ENCODE assay signal across 8 cellular contexts in the genomic region with DNA sequence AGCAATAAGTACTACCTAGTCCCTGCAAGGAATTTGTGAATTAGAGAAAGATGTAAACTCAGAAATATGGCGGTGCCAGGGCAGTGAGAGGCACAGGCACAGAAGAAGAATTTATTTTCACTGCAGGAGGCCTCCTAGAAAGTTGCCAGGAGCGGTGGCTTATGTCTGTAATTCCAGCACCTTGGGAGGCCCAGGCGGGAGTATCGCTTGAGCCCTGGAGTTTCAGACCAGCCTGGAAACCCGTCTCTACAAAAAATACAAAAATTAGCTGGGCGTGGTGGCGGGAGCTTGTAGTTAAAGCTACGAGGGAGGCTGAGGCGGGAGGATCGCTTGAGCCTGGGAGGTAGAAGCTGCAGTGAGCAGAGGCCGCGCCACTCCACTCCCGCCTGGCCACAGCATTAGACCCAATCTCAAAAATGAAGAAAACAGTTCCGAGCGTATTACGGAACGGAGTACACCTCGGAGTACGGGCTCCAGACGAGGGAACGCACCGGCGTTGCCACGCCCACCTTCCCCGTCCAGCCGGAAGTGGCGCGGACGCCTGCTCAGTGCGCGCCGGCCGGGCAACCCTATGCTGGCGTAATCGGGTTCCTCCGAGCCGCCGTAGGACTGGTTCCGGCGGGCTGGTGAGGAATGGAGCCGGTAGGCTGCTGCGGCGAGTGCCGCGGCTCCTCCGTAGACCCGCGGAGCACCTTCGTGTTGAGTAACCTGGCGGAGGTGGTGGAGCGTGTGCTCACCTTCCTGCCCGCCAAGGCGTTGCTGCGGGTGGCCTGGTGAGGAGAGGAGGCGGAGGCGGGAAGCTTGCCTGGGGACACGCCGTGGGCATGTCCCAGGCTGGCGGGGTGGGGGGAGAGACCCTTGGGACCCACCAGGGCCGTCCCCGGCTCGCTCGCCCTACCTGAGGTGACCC. TPM values are rescaled to one million over a fixed set of nuclear protein-coding genes. Genes with fewer than 3 reads are reported as not detected.
DNase-seq lines count a peak whose midpoint lies in the region; ATAC-seq and TF ChIP-seq lines count a peak whose summit lies in the region.

FBXO22 (plus strand) TSS at position 548 of the 910 bp plus-strand sequence; CDS start at position 634, 86 bp downstream.

- peak within 1 kb of the TSS; percentile 99 for H3K4me3 Mint-ChIP-seq in dendritic cell treated with granulocyte-macrophage colony-stimulating factor and Interleukin-4, amounts not matched to agents 40 ng/mL and 50 ng/mL, for 4 days

- intact Hi-C loops in dendritic cell treated with granulocyte-macrophage colony-stimulating factor and Interleukin-4, amounts not matched to agents 40 ng/mL and 50 ng/mL, for 4 days (cut with micrococcal nuclease), result loop anchor here (10.0 kb wide), 1 partner anchor 59 kb away; the partner anchor contains the start of gene UBE2Q2
- intact Hi-C loops in left lung (cut with DNase I), result no loop called here

- peak; percentile 78 for ATAC-seq in HG03457 (IDR thresholded peaks at IDR 0.05; ENCODE audit: unreplicated experiment)
- peak; percentile 99 for ATAC-seq in left lung

- no peak for TF ChIP-seq CTCF in left lung (IDR thresholded peaks at IDR 0.05)

- DNase-seq in GM19240 (ENCODE audit: insufficient read length, low spot score) (peak; percentile 64), NCI-H526 (lab: John Stamatoyannopoulos, UW) (peak; percentile 58 to 96), left lung (peak; percentile 93 to 98)
- DNase-seq in activated CD4-positive, alpha-beta T cell treated with anti-CD3 and anti-CD28 coated beads, Interleukin-2, amount 50 U/mL, for 24 hours (ENCODE audit: low read depth in 1 of 2, low spot score in 1 of 2), result peak; percentile 83 to 89
- DNase-seq in stimulated activated CD4-positive, alpha-beta T cell treated with anti-CD3 and anti-CD28 coated beads, Interleukin-2, amount 100 ng/mL, for 4 hours (ENCODE audit: low read depth), result peak; percentile 78

- H3K4me3 ChIP-seq in BLaER1 (peak within 1 kb of the TSS; percentile 85), left lung (peak within 1 kb of the TSS; percentile 79 to 84)

- H3K9ac ChIP-seq in BLaER1, result peak within 1 kb of the TSS; percentile 83

- H3K27me3 ChIP-seq in BLaER1 (no peaks in the 10 kb centered on the region), left lung (no peaks in the 10 kb centered on the region)

- peaks cover 44% of the 10 kb centered on the region for H3K36me3 Mint-ChIP-seq in dendritic cell treated with granulocyte-macrophage colony-stimulating factor and Interleukin-4, amounts not matched to agents 40 ng/mL and 50 ng/mL, for 4 days (ENCODE audit: low read depth)

- H3K27ac Mint-ChIP-seq in dendritic cell treated with granulocyte-macrophage colony-stimulating factor and Interleukin-4, amounts not matched to agents 40 ng/mL and 50 ng/mL, for 4 days, result peak within 1 kb of the TSS; percentile 89

- peaks cover 18% of the 10 kb centered on the region; the same call in 1 of the 2 replicates for H4K20me1 ChIP-seq in BLaER1

- H3K4me1 Mint-ChIP-seq in dendritic cell treated with granulocyte-macrophage colony-stimulating factor and Interleukin-4, amounts not matched to agents 40 ng/mL and 50 ng/mL, for 4 days (ENCODE audit: low read depth), result peaks cover 18% of the 10 kb centered on the region

- H3K27ac ChIP-seq in BLaER1, result peak within 1 kb of the TSS; percentile 84
- peak within 1 kb of the TSS; percentile 75 for H3K27ac ChIP-seq in left lung

- no peaks in the 10 kb centered on the region for H3K9me3 Mint-ChIP-seq in dendritic cell treated with granulocyte-macrophage colony-stimulating factor and Interleukin-4, amounts not matched to agents 40 ng/mL and 50 ng/mL, for 4 days

- peak within 1 kb of the TSS; percentile 88 for H3K4me2 ChIP-seq in BLaER1

- H3K27me3 Mint-ChIP-seq in dendritic cell treated with granulocyte-macrophage colony-stimulating factor and Interleukin-4, amounts not matched to agents 40 ng/mL and 50 ng/mL, for 4 days, result no peaks in the 10 kb centered on the region

- H3K9me3 ChIP-seq in BLaER1 (no peaks in the 10 kb centered on the region), left lung (no peaks in the 10 kb centered on the region)

- H3K36me3 ChIP-seq in BLaER1 (peaks cover 56% of the 10 kb centered on the region), left lung (peaks cover 0 to 4% of the 10 kb centered on the region in 2 donors)

- H3K4me1 ChIP-seq in BLaER1, result peaks cover 46% of the 10 kb centered on the region
- peaks cover 0 to 16% of the 10 kb centered on the region in 2 donors for H3K4me1 ChIP-seq in left lung

RNA-seq across cellular contexts. Expression of gene FBXO22, which starts in this region (rescaled TPM):
- total RNA-seq in left lung, result 10 to 100 TPM; 26.7 to 32.3 TPM

Comparison
In these comparisons a context has a peak if more than half of its experiments do, and no peak if none do; other contexts are left out.
1. Peak in every context shown above with its lines: DNase-seq, ATAC-seq, H3K4me3 ChIP-seq and H3K27ac ChIP-seq.